ENCODE assay signal across 18 cellular contexts in the genomic region with DNA sequence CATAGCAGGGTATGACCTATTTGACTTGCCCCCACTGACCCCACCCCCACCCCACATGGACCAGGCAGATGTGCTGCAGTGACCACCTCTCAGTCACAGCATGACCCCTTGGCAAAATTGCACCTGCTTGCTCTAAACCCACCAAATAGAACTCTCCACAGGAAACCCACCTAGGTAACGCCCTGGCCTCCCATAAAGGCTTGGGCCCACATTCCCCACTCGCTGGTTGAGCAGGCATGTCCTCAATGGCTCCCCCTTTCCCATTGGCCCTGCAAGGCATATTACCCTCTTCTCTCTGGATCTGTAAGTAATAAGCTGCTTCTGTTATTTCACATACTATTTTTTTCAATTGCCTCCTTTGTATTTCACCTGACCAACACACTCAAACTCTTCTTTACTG. TPM values are rescaled to one million over a fixed set of nuclear protein-coding genes. Genes with fewer than 3 reads are reported as not detected.
"Had no signal": no experiment of that assay in that cellular context is flagged by ENCODE, and none has a peak within 500 bp of the region (broad histone marks: within the 10 kb centered on the region; RNA-seq: fewer than 3 reads in every experiment).

No MANE protein-coding gene starts in this region.

- H3K4me3 Mint-ChIP-seq: activated naive CD4-positive, alpha-beta T cell treated with anti-CD3 and anti-CD28 coated beads, Interleukin-2, amount 10 ng/mL, durations not matched to agents 7 days and 5 days; neural progenitor cell; stimulated activated naive CD8-positive, alpha-beta T cell treated with anti-CD3 and anti-CD28 coated beads, Interleukin-15, Interleukin-2, amounts not matched to agents 100 ng/mL and 50 ng/mL, for 24 hours; T-helper 17 cell had no signal

- DNase-seq: activated CD4-positive, alpha-beta T cell treated with anti-CD3 and anti-CD28 coated beads, Interleukin-2, amount 50 U/mL, for 4 hours; activated CD4-positive, CD25-positive, alpha-beta regulatory T cell; activated naive CD4-positive, alpha-beta T cell treated with anti-CD3 and anti-CD28 coated beads, Interleukin-2, amount 10 ng/mL, durations not matched to agents 7 days and 5 days; anterior cingulate cortex; foreskin melanocyte; left colon; mammary epithelial cell; retina; SK-N-SH; stimulated activated CD4-positive, alpha-beta T cell treated with anti-CD3 and anti-CD28 coated beads, Interleukin-4, amount 100 ng/mL, for 1 hour; stimulated activated CD8-positive, alpha-beta memory T cell treated with anti-CD3 and anti-CD28 coated beads, Interleukin-4, amount 100 ng/mL, for 48 hours; T-helper 17 cell had no signal

- H3K36me3 ChIP-seq: neural progenitor cell had no signal

- H3K4me3 ChIP-seq: neural progenitor cell had no signal

- H3K9me3 ChIP-seq: SK-N-SH had no signal

- H3K27me3 Mint-ChIP-seq: activated naive CD4-positive, alpha-beta T cell treated with anti-CD3 and anti-CD28 coated beads, Interleukin-2, amount 10 ng/mL, durations not matched to agents 7 days and 5 days; stimulated activated naive CD8-positive, alpha-beta T cell treated with anti-CD3 and anti-CD28 coated beads, Interleukin-15, Interleukin-2, amounts not matched to agents 100 ng/mL and 50 ng/mL, for 24 hours; T-helper 17 cell had no signal

- H3K9me3 Mint-ChIP-seq: activated naive CD4-positive, alpha-beta T cell treated with anti-CD3 and anti-CD28 coated beads, Interleukin-2, amount 10 ng/mL, durations not matched to agents 7 days and 5 days; activated T-helper 2 cell treated with anti-CD3 and anti-CD28 coated beads, Interferon-gamma antibody, Interleukin-2, Interleukin-4, amounts not matched to agents 10 μg/mL and 5 μg/mL and 100 μg/mL, durations not matched to agents 14 hours and 24 hours and 36 hours; stimulated activated naive CD8-positive, alpha-beta T cell treated with anti-CD3 and anti-CD28 coated beads, Interleukin-15, Interleukin-2, amounts not matched to agents 100 ng/mL and 50 ng/mL, for 24 hours had no signal

- ATAC-seq: left colon, T-helper 17 cell had no signal

- H3K27ac ChIP-seq: neural progenitor cell, parathyroid adenoma had no signal

- H3K27me3 ChIP-seq: neural progenitor cell had no signal

- H3K27ac Mint-ChIP-seq: activated naive CD4-positive, alpha-beta T cell treated with anti-CD3 and anti-CD28 coated beads, Interleukin-2, amount 10 ng/mL, durations not matched to agents 7 days and 5 days; activated T-helper 2 cell treated with anti-CD3 and anti-CD28 coated beads, Interferon-gamma antibody, Interleukin-2, Interleukin-4, amounts not matched to agents 10 μg/mL and 5 μg/mL and 100 μg/mL, durations not matched to agents 14 hours and 24 hours and 36 hours; neural progenitor cell; stimulated activated naive CD8-positive, alpha-beta T cell treated with anti-CD3 and anti-CD28 coated beads, Interleukin-15, Interleukin-2, amounts not matched to agents 100 ng/mL and 50 ng/mL, for 24 hours; T-helper 17 cell had no signal

RNA-seq across cellular contexts. Expression of a gene that starts 17.3 kb away (rescaled TPM):
- total RNA-seq: activated T-helper 2 cell treated with anti-CD3 and anti-CD28 coated beads, Interferon-gamma antibody, Interleukin-2, Interleukin-4, amounts not matched to agents 10 μg/mL and 5 μg/mL and 100 μg/mL, durations not matched to agents 14 hours and 24 hours and 36 hours; bronchial epithelial cell; left colon; mammary epithelial cell; T-helper 17 cell; ureter had no signal
- polyA plus RNA-seq: mammary epithelial cell had no signal
